ENCODE assay signal across 27 cellular contexts in genomic region chr3:124498891-124499290, GRCh38.
"Had no signal": no experiment of that assay in that cellular context is flagged by ENCODE, and none has a peak within 500 bp of the region (broad histone marks: within the 10 kb centered on the region; RNA-seq: fewer than 3 reads in every experiment).

No MANE protein-coding gene starts in this region.

- H3K27ac Mint-ChIP-seq: effector memory CD8-positive, alpha-beta T cell; naive thymus-derived CD4-positive, alpha-beta T cell; nephron; neural progenitor cell had no signal

- H3K9me3 Mint-ChIP-seq: effector memory CD8-positive, alpha-beta T cell; nephron; neural progenitor cell had no signal

- DNase-seq: dermis blood vessel endothelial cell; effector memory CD8-positive, alpha-beta T cell; gastrocnemius medialis; head of caudate nucleus; kidney; left cardiac atrium; left lung; mesendoderm; midbrain; naive thymus-derived CD4-positive, alpha-beta T cell; stimulated activated CD4-positive, alpha-beta T cell treated with anti-CD3 and anti-CD28 coated beads, Interleukin-12 subunit alpha, Interleukin-12 subunit beta, amount 100 ng/mL, for 4 hours; stimulated activated CD4-positive, alpha-beta T cell treated with anti-CD3 and anti-CD28 coated beads, Interleukin-1b, Interleukin-23, amount 100 ng/mL, for 48 hours; stimulated activated CD4-positive, alpha-beta T cell treated with anti-CD3 and anti-CD28 coated beads, Interleukin-4, amount 100 ng/mL, for 1 hour; stimulated activated CD8-positive, alpha-beta memory T cell treated with anti-CD3 and anti-CD28 coated beads, Interleukin-4, amount 100 ng/mL, for 48 hours; stimulated activated naive CD4-positive, alpha-beta T cell treated with Interleukin-2 at 50 U/mL for 16 hours; stomach; thyroid gland; trophoblast cell had no signal

- ATAC-seq: effector memory CD8-positive, alpha-beta T cell; gastrocnemius medialis; left cardiac atrium; left lung; naive thymus-derived CD4-positive, alpha-beta T cell; sciatic nerve had no signal

- H3K4me3 ChIP-seq: coronary artery, gastrocnemius medialis, left lung, neural progenitor cell, prostate gland, right atrium auricular region, smooth muscle cell, stomach, thyroid gland, vagina had no signal

- H3K4me1 Mint-ChIP-seq: naive thymus-derived CD4-positive, alpha-beta T cell; nephron; neural progenitor cell had no signal

- H3K36me3 Mint-ChIP-seq: naive thymus-derived CD4-positive, alpha-beta T cell had no signal

- H3K27me3 ChIP-seq: gastrocnemius medialis, left lung, neural progenitor cell, right atrium auricular region, stomach, thyroid gland, vagina had no signal

- H3K4me3 Mint-ChIP-seq: effector memory CD8-positive, alpha-beta T cell; naive thymus-derived CD4-positive, alpha-beta T cell; nephron; neural progenitor cell had no signal

- FAIRE-seq: endometrium, kidney had no signal

- H3K36me3 ChIP-seq: gastrocnemius medialis, left lung, neural progenitor cell, prostate gland, stomach, thyroid gland, vagina had no signal
